ENCODE assay signal across 1 cellular context in genomic region chr10:28878236-28878970, GRCh38.
TF ChIP-seq lines count a peak whose summit lies in the region.

No MANE protein-coding gene starts in this region.

TF ChIP-seq in K562, 482 proteins besides CTCF, POLR2A, EP300 and RAD21 (continued from another document and continues in another):
- TF ChIP-seq REST (CRISPR knock-in tag; IDR thresholded peaks at IDR 0.05; ENCODE audit: low read depth) (no peak), ZNF134 (CRISPR knock-in tag; conservative IDR thresholded peaks at IDR 0.05) (no peak), TRIM24 (IDR thresholded peaks at IDR 0.05) (peak in 1 of 2 experiments; percentile 45; a peak in 2 of 4 replicates), ZNF398 (CRISPR knock-in tag; IDR thresholded peaks at IDR 0.05) (no peak), ZNF347 (CRISPR knock-in tag; IDR thresholded peaks at IDR 0.05; ENCODE audit: low read depth) (no peak), LCOR (CRISPR knock-in tag; IDR thresholded peaks at IDR 0.05) (no peak), POLR2B (IDR thresholded peaks at IDR 0.05; ENCODE audit: low read depth, partially characterized antibody) (no peak), YBX1 (IDR thresholded peaks at IDR 0.05) (no peak), ZNF280B (CRISPR knock-in tag; IDR thresholded peaks at IDR 0.05) (no peak), POLR3G (IDR thresholded peaks at IDR 0.05; ENCODE audit: extremely low read depth, insufficient read length, insufficient replicate concordance) (no peak), TAL1 (IDR thresholded peaks at IDR 0.05) (no peak), ATF1 (CRISPR knock-in tag; IDR thresholded peaks at IDR 0.05) (no peak), ATF1 (tag; IDR thresholded peaks at IDR 0.05) (peak; percentile 19; the same call in 1 of the 2 replicates), TCF7L2 (IDR thresholded peaks at IDR 0.05; ENCODE audit: low read depth, low read length) (no peak), TEAD4 (IDR thresholded peaks at IDR 0.05; ENCODE audit: low read length) (0 out of 2 replicates have a peak, but pooled peaks have one; percentile 20), TEAD4 (CRISPR knock-in tag; IDR thresholded peaks at IDR 0.05; ENCODE audit: borderline replicate concordance) (no peak), NR4A1 (CRISPR knock-in tag; IDR thresholded peaks at IDR 0.05) (no peak), NR4A1 (tag; IDR thresholded peaks at IDR 0.05) (no peak), ZNF785 (CRISPR knock-in tag; IDR thresholded peaks at IDR 0.05) (no peak), PREB (CRISPR knock-in tag; IDR thresholded peaks at IDR 0.05) (no peak), COPS2 (conservative IDR thresholded peaks at IDR 0.05) (no peak), CBX2 (IDR thresholded peaks at IDR 0.05; ENCODE audit: insufficient read depth, low read length, poor library complexity, severe bottlenecking) (no peak), HDAC6 (IDR thresholded peaks at IDR 0.05; ENCODE audit: low read depth, low read length) (no peak), E2F3 (CRISPR knock-in tag; IDR thresholded peaks at IDR 0.05) (no peak), GABPB2 (CRISPR knock-in tag; conservative IDR thresholded peaks at IDR 0.05) (no peak), ZNF740 (CRISPR knock-in tag; IDR thresholded peaks at IDR 0.05) (no peak), ZNF740 (tag; IDR thresholded peaks at IDR 0.05) (peak in 1 of 2 experiments; percentile 63; a peak in 2 of 4 replicates), ILF3 (IDR thresholded peaks at IDR 0.05; ENCODE audit: borderline replicate concordance) (no peak), DPF2 (IDR thresholded peaks at IDR 0.05) (0 out of 2 replicates have a peak, but pooled peaks have one; percentile 28), NUFIP1 (IDR thresholded peaks at IDR 0.05; ENCODE audit: partially characterized antibody) (no peak), SMARCA4 (IDR thresholded peaks at IDR 0.05) (0 out of 2 replicates have a peak, but pooled peaks have one; percentile 19), PYGO2 (tag; IDR thresholded peaks at IDR 0.05) (no peak), C11orf30 (IDR thresholded peaks at IDR 0.05; ENCODE audit: low read depth) (no peak), GMEB1 (CRISPR knock-in tag; IDR thresholded peaks at IDR 0.05) (no peak), ETV5 (CRISPR knock-in tag; IDR thresholded peaks at IDR 0.05; ENCODE audit: low read depth) (no peak), EZH2 (IDR thresholded peaks at IDR 0.05; ENCODE audit: borderline replicate concordance, low read depth, low read length) (no peak), HMGXB4 (CRISPR knock-in tag; IDR thresholded peaks at IDR 0.05) (no peak), ZNF639 (CRISPR knock-in tag; conservative IDR thresholded peaks at IDR 0.05 in 1 of 2, IDR thresholded peaks at IDR 0.05 in 1 of 2) (no peak), TFAP4 (CRISPR knock-in tag; IDR thresholded peaks at IDR 0.05; ENCODE audit: borderline replicate concordance) (no peak), FOXO4 (CRISPR knock-in tag; IDR thresholded peaks at IDR 0.05) (no peak), EHMT2 (IDR thresholded peaks at IDR 0.05) (no peak), RB1 (IDR thresholded peaks at IDR 0.05; ENCODE audit: low read depth) (0 out of 2 replicates have a peak, but pooled peaks have one; percentile 12), CREB3 (tag; conservative IDR thresholded peaks at IDR 0.05; ENCODE audit: low read depth) (no peak)
